Comparison of ENCODE assay signal across 19 cellular contexts in genomic region chr10:70035531-70035930, GRCh38.
"Had no signal": no experiment of that assay in that cellular context is flagged by ENCODE, and none has a peak within 500 bp of the region (broad histone marks: within the 10 kb centered on the region; RNA-seq: fewer than 3 reads in every experiment).

No MANE protein-coding gene starts in this region.

- H3K4me3 ChIP-seq: left ventricle myocardium inferior, lung, neural progenitor cell, ovary, right atrium auricular region, stomach, thoracic aorta, transverse colon had no signal

- ATAC-seq: foreskin keratinocyte; natural killer cell treated with Interleukin-12 subunit alpha and Interleukin-12 subunit beta and Interleukin-15 and Interleukin-18, amount 100 ng/mL, for 72 hours had no signal

- H3K4me1 ChIP-seq: foreskin keratinocyte, left ventricle myocardium inferior, neural progenitor cell, stomach, transverse colon had no signal

- DNase-seq: dermis blood vessel endothelial cell; erythroblast; foreskin keratinocyte; immature natural killer cell; left ventricle myocardium inferior; mesenchymal stem cell; midbrain; nucleus accumbens; ovary; small intestine; stimulated activated CD4-positive, alpha-beta T cell treated with anti-CD3 and anti-CD28 coated beads, Interleukin-12 subunit alpha, Interleukin-12 subunit beta, amount 100 ng/mL, for 4 hours; stimulated activated naive CD4-positive, alpha-beta T cell; stomach; transverse colon had no signal

- H3K36me3 ChIP-seq: left ventricle myocardium inferior, neural progenitor cell, ovary, right atrium auricular region, stomach, thoracic aorta, transverse colon had no signal

- H3K9me3 ChIP-seq: ovary had no signal

- H3K27me3 ChIP-seq: ovary, right atrium auricular region, stomach had no signal

- H3K27ac ChIP-seq: foreskin keratinocyte, left ventricle myocardium inferior, neural progenitor cell, ovary, right atrium auricular region, stomach, thoracic aorta, transverse colon had no signal
